In the genomic region with DNA sequence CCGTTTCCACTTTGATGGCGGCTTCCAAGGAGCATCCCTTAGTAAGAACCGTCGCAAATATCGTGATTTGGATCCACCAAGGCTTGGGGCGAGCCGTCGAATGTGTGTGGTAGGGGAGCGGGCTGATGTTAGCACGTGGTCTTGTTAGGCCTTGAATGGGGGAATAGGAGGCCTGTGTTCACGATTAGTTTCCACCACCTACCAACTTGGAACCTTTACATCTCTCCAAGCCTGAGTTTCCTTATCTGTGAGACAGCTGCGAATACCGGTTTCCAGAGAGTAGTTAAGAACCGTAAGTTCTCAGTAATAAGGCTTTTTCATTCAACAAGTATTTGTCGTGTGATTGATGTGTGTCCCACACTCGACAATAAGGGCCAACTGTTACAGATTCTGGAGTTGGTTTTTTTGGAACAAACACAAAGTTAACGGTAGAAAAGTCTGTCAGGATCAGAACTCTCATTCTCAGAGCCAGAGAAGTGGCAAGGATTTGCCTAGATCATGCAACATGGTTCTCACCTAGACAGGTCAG, we compare ENCODE assay signal across 8 cellular contexts. TPM values are rescaled to one million over a fixed set of nuclear protein-coding genes. Genes with fewer than 3 reads are reported as not detected.
DNase-seq lines count a peak whose midpoint lies in the region; ATAC-seq, FAIRE-seq and TF ChIP-seq lines count a peak whose summit lies in the region.

No MANE protein-coding gene starts in this region.

- H3K9me3 Mint-ChIP-seq in GM23338 = no peaks in the 10 kb centered on the region
- H3K9me3 Mint-ChIP-seq in activated naive CD4-positive, alpha-beta T cell treated with anti-CD3 and anti-CD28 coated beads, Interleukin-2, amount 50 U/mL, for 72 hours = peaks cover 0 to 4% of the 10 kb centered on the region in 2 donors

- intact Hi-C loops in A673 (cut with micrococcal nuclease; ENCODE audit: unreplicated experiment) = no loop called here

- H3K27ac ChIP-seq in A673 (ENCODE audit: low read depth, low read length, poor library complexity, severe bottlenecking) = peak overlapping the region; percentile 85
- 0 out of 2 replicates have a peak overlapping the region, but pooled peaks have one; percentile 11 for H3K27ac ChIP-seq in GM23338 (ENCODE audit: low read depth)
- peak overlapping the region; percentile 90 for H3K27ac ChIP-seq in keratinocyte (ENCODE audit: control insufficient read depth, insufficient read depth, low read length)
- peak overlapping the region; percentile 100 for H3K27ac ChIP-seq in subcutaneous abdominal adipose tissue (ENCODE audit: low read depth, low read length)

- POLR2A ChIA-PET in A673 (lab: Charles Lee; ENCODE audit: low non-redundant PET) = no interaction called here

- H3K4me1 ChIP-seq in A673 (ENCODE audit: insufficient read depth, low read length, poor library complexity, severe bottlenecking) = peaks cover 11% of the 10 kb centered on the region
- H3K4me1 ChIP-seq in GM23338 (ENCODE audit: insufficient read depth) = peaks cover 12% of the 10 kb centered on the region
- peaks cover 15% of the 10 kb centered on the region for H3K4me1 ChIP-seq in keratinocyte (ENCODE audit: control insufficient read depth, extremely low read depth, insufficient read depth, low read length)
- peaks cover 1 to 22% (median 18%) of the 10 kb centered on the region in 5 donors for H3K4me1 ChIP-seq in subcutaneous abdominal adipose tissue (ENCODE audit: control insufficient read depth in 5 of 5, insufficient read depth in 5 of 5, low read length in 5 of 5)

- H3K9ac ChIP-seq in keratinocyte (ENCODE audit: control insufficient read depth, extremely low read depth, insufficient read depth, low read length) (peak overlapping the region; percentile 90), subcutaneous abdominal adipose tissue (ENCODE audit: low read length in 5 of 5) (peak overlapping the region; percentile 16 to 97 (median 94))

- peaks cover 14% of the 10 kb centered on the region for H3K27me3 Mint-ChIP-seq in GM23338 (ENCODE audit: insufficient read depth, low read depth, poor library complexity)

- peaks cover 53% of the 10 kb centered on the region for H3K79me2 ChIP-seq in GM23338 (replicated peaks; ENCODE audit: insufficient read depth)
- peaks cover 39% of the 10 kb centered on the region for H3K79me2 ChIP-seq in keratinocyte (ENCODE audit: control insufficient read depth, insufficient read depth, low read length)

- H3K36me3 Mint-ChIP-seq in GM23338 (ENCODE audit: low read depth) = peaks cover 44% of the 10 kb centered on the region
- H3K36me3 Mint-ChIP-seq in activated naive CD4-positive, alpha-beta T cell treated with anti-CD3 and anti-CD28 coated beads, Interleukin-2, amount 50 U/mL, for 72 hours = peaks cover 27 to 28% of the 10 kb centered on the region in 2 donors

- peaks cover 23% of the 10 kb centered on the region; the same call in 1 of the 2 replicates for H4K20me1 ChIP-seq in GM23338 (replicated peaks; ENCODE audit: insufficient read depth)
- peaks cover 4% of the 10 kb centered on the region for H4K20me1 ChIP-seq in keratinocyte (ENCODE audit: control insufficient read depth, extremely low read depth, insufficient read depth, low read length)

- H3K4me3 Mint-ChIP-seq in GM23338 = peak overlapping the region; percentile 93

- H3K27me3 ChIP-seq in A673 (replicated peaks; ENCODE audit: insufficient read depth, low read depth, low read length, poor library complexity) (no peaks in the 10 kb centered on the region), GM23338 (ENCODE audit: insufficient read depth) (no peaks in the 10 kb centered on the region), keratinocyte (ENCODE audit: control insufficient read depth, extremely low read depth, insufficient read depth, low read length) (no peaks in the 10 kb centered on the region), subcutaneous abdominal adipose tissue (ENCODE audit: control insufficient read depth in 5 of 5, insufficient read depth in 4 of 5, low read length in 5 of 5) (no peaks in the 10 kb centered on the region)

- H3K4me3 ChIP-seq in A673 (ENCODE audit: low read depth, low read length, poor library complexity, severe bottlenecking) (peak overlapping the region; percentile 83), GM23338 (peak overlapping the region; percentile 93), keratinocyte (ENCODE audit: control insufficient read depth in 2 of 3, extremely low read depth in 1 of 3, insufficient read depth in 2 of 3, low read depth in 1 of 3, low read length in 3 of 3) (peak overlapping the region; percentile 86 to 96 (median 89)), subcutaneous abdominal adipose tissue (ENCODE audit: low read depth in 1 of 5, low read length in 5 of 5) (peak overlapping the region; percentile 83 to 97 (median 91))

- FAIRE-seq in keratinocyte (lab: Jason Lieb, UNC) = no peak

- H2AFZ ChIP-seq in GM23338 (no peak overlapping the region), keratinocyte (ENCODE audit: control insufficient read depth, low read length) (no peak overlapping the region)

- peaks cover 21% of the 10 kb centered on the region; the same call in 1 of the 2 replicates for H3F3A ChIP-seq in GM23338 (replicated peaks; ENCODE audit: low read depth)

- dilution Hi-C loops in keratinocyte (cut with MboI; ENCODE audit: extremely low pct_ligation_motif_present, low sequenced_read_pairs) = no loop called here

- CTCF ChIA-PET in A673 (lab: Charles Lee) = no interaction called here

- peaks cover 18% of the 10 kb centered on the region for H3K4me1 Mint-ChIP-seq in GM23338

- H3K9me2 ChIP-seq in GM23338 (ENCODE audit: insufficient read depth) = no peaks in the 10 kb centered on the region

- TSS peak; percentile 64 for BruUV-seq in A673 (replicated peaks; lab: Mats Ljungman, UMichigan)

- peak; percentile 54 for DNase-seq in A673 (ENCODE audit: low spot score)
- peak; percentile 38 for DNase-seq in GM23338 (ENCODE audit: low spot score)
- no peak for DNase-seq in activated naive CD4-positive, alpha-beta T cell treated with anti-CD3 and anti-CD28 coated beads, Interleukin-2, amount 50 U/mL, for 72 hours (ENCODE audit: low spot score in 2 of 2)
- DNase-seq in keratinocyte (ENCODE audit: low read depth, low spot score) = no peak

- H3K36me3 ChIP-seq in A673 (ENCODE audit: insufficient read depth, low read length, poor library complexity, severe bottlenecking) = peaks cover 29% of the 10 kb centered on the region
- peaks cover 31% of the 10 kb centered on the region for H3K36me3 ChIP-seq in GM23338 (ENCODE audit: insufficient read depth)
- peaks cover 14 to 19% of the 10 kb centered on the region in 2 experiments for H3K36me3 ChIP-seq in keratinocyte (ENCODE audit: control insufficient read depth in 2 of 2, extremely low read depth in 1 of 2, insufficient read depth in 2 of 2, low read length in 2 of 2)
- H3K36me3 ChIP-seq in subcutaneous abdominal adipose tissue (ENCODE audit: control insufficient read depth in 5 of 5, insufficient read depth in 5 of 5, low read length in 5 of 5) = peaks cover 9 to 31% (median 20%) of the 10 kb centered on the region in 5 donors

- peak overlapping the region; percentile 97 for H3K4me2 ChIP-seq in GM23338
- peak overlapping the region; percentile 79 for H3K4me2 ChIP-seq in keratinocyte (ENCODE audit: control insufficient read depth, extremely low read depth, insufficient read depth, low read depth, low read length)

- TF ChIP-seq CTCF in A673 (conservative IDR thresholded peaks at IDR 0.05; ENCODE audit: low read depth, low read length) (no peak), GM23338 (conservative IDR thresholded peaks at IDR 0.05; ENCODE audit: low read depth in 2 of 2) (no peak), keratinocyte (optimal IDR thresholded peaks at IDR 0.05 in 1 of 3, IDR thresholded peaks at IDR 0.05 in 1 of 3, conservative IDR thresholded peaks at IDR 0.05 in 1 of 3; ENCODE audit: extremely low read depth in 1 of 3, insufficient read depth in 2 of 3, low read length in 3 of 3) (no peak)

- H3K9me3 ChIP-seq in A673 (ENCODE audit: low read depth, low read length, poor library complexity, severe bottlenecking) = no peaks in the 10 kb centered on the region
- no peaks in the 10 kb centered on the region for H3K9me3 ChIP-seq in keratinocyte (ENCODE audit: control insufficient read depth, low read depth, low read length)
- no peaks in the 10 kb centered on the region for H3K9me3 ChIP-seq in subcutaneous abdominal adipose tissue (ENCODE audit: control insufficient read depth in 5 of 5, low read length in 5 of 5)

- peak; percentile 7 for ATAC-seq in GM23338
- ATAC-seq in activated naive CD4-positive, alpha-beta T cell treated with anti-CD3 and anti-CD28 coated beads, Interleukin-2, amount 50 U/mL, for 72 hours = no peak
- ATAC-seq in HG02981 (IDR thresholded peaks at IDR 0.05; ENCODE audit: unreplicated experiment) = no peak
- ATAC-seq in HG03457 (IDR thresholded peaks at IDR 0.05; ENCODE audit: unreplicated experiment) = no peak
- ATAC-seq in GM19328 (IDR thresholded peaks at IDR 0.05; ENCODE audit: unreplicated experiment) = no peak

- H3K9me1 ChIP-seq in keratinocyte (ENCODE audit: control insufficient read depth, extremely low read depth, insufficient read depth, low read length) = no peaks in the 10 kb centered on the region

- H3K27ac Mint-ChIP-seq in GM23338 = peak overlapping the region; percentile 98
- peak overlapping the region; percentile 84 to 91 for H3K27ac Mint-ChIP-seq in activated naive CD4-positive, alpha-beta T cell treated with anti-CD3 and anti-CD28 coated beads, Interleukin-2, amount 50 U/mL, for 72 hours

RNA-seq across cellular contexts. Expression of gene NUDC, which starts 0.7 kb away (rescaled TPM):
- total RNA-seq in A673 (2021) = 172 and 187 TPM in 2 replicates
- total RNA-seq in GM23338 (2014; rRNA removed; shearing (Covaris generic)) = 84.3 and 96.2 TPM in 2 replicates
- polyA plus RNA-seq in GM23338 (2016; fragmentation: Nextera tagmentation; extraction: Ambion mirVana) = 206 and 224 TPM in 2 replicates
- total RNA-seq in activated naive CD4-positive, alpha-beta T cell treated with anti-CD3 and anti-CD28 coated beads, Interleukin-2, amount 50 U/mL, for 72 hours = 10 to 100 TPM; 60.5 to 93.7 TPM
- polyA plus RNA-seq in keratinocyte = 27.4 to 89.5 TPM (median 57.3 TPM) in 3 replicates
- polyA plus RNA-seq in keratinocyte (2011; ENCODE audit: low read depth) = 73.4 TPM
- 49.6 and 68.7 TPM in 2 replicates for polyA plus RNA-seq in keratinocyte (2011; cell fraction: cytosol; rRNA removed)
- 64.9 and 70.7 TPM in 2 replicates for polyA plus RNA-seq in keratinocyte (2011; cell fraction: nucleus; rRNA removed)
- 64.7 and 132 TPM in 2 replicates for polyA plus RNA-seq in keratinocyte (2012; ENCODE audit: low replicate concordance)
- polyA minus RNA-seq in keratinocyte = 12.6 to 29.6 TPM (median 22.0 TPM) in 3 replicates
- 52.2 TPM for polyA minus RNA-seq in keratinocyte (2011; cell fraction: cytosol; rRNA and poly(A)+ RNA removed)
- 11.9 and 19.9 TPM in 2 replicates for polyA minus RNA-seq in keratinocyte (2011; cell fraction: nucleus; rRNA and poly(A)+ RNA removed)

RNA-seq across cellular contexts. Expression of gene NR0B2, which starts 8.5 kb away (rescaled TPM):
- not detected in 2 replicates for total RNA-seq in A673 (2021)
- not detected in 2 replicates for total RNA-seq in GM23338 (2014; rRNA removed; shearing (Covaris generic))
- polyA plus RNA-seq in GM23338 (2016; fragmentation: Nextera tagmentation; extraction: Ambion mirVana) (0.18 TPM in 1 of 2 replicates, not detected in the other), keratinocyte (not detected in 3 replicates)
- total RNA-seq in activated naive CD4-positive, alpha-beta T cell treated with anti-CD3 and anti-CD28 coated beads, Interleukin-2, amount 50 U/mL, for 72 hours = not detected
- polyA plus RNA-seq in keratinocyte (2011; ENCODE audit: low read depth) = not detected
- not detected in 2 replicates for polyA plus RNA-seq in keratinocyte (2011; cell fraction: cytosol; rRNA removed)
- not detected in 2 replicates for polyA plus RNA-seq in keratinocyte (2011; cell fraction: nucleus; rRNA removed)
- not detected in 2 replicates for polyA plus RNA-seq in keratinocyte (2012; ENCODE audit: low replicate concordance)
- not detected in 3 replicates for polyA minus RNA-seq in keratinocyte
- not detected for polyA minus RNA-seq in keratinocyte (2011; cell fraction: cytosol; rRNA and poly(A)+ RNA removed)
- not detected in 2 replicates for polyA minus RNA-seq in keratinocyte (2011; cell fraction: nucleus; rRNA and poly(A)+ RNA removed)

RNA-seq across cellular contexts. Expression of gene GPATCH3, which starts 22.0 kb away (rescaled TPM):
- total RNA-seq in A673 (2021) = 17.5 and 19.5 TPM in 2 replicates
- total RNA-seq in GM23338 (2014; rRNA removed; shearing (Covaris generic)) = 10.5 and 15.6 TPM in 2 replicates
- polyA plus RNA-seq in GM23338 (2016; fragmentation: Nextera tagmentation; extraction: Ambion mirVana) (9.8 and 13.0 TPM in 2 replicates), keratinocyte (5.7 to 7.3 TPM (median 7.1 TPM) in 3 replicates)
- 10 to 100 TPM; 11.7 to 13.2 TPM for total RNA-seq in activated naive CD4-positive, alpha-beta T cell treated with anti-CD3 and anti-CD28 coated beads, Interleukin-2, amount 50 U/mL, for 72 hours
- 6.3 TPM for polyA plus RNA-seq in keratinocyte (2011; ENCODE audit: low read depth)
- 5.1 and 7.5 TPM in 2 replicates for polyA plus RNA-seq in keratinocyte (2011; cell fraction: cytosol; rRNA removed)
- 12.7 and 12.8 TPM in 2 replicates for polyA plus RNA-seq in keratinocyte (2011; cell fraction: nucleus; rRNA removed)
- polyA plus RNA-seq in keratinocyte (2012; ENCODE audit: low replicate concordance) = 6.6 and 9.6 TPM in 2 replicates
- polyA minus RNA-seq in keratinocyte = 4.5 to 7.8 TPM (median 5.2 TPM) in 3 replicates
- polyA minus RNA-seq in keratinocyte (2011; cell fraction: cytosol; rRNA and poly(A)+ RNA removed) = 5.9 TPM
- polyA minus RNA-seq in keratinocyte (2011; cell fraction: nucleus; rRNA and poly(A)+ RNA removed) = 5.4 and 7.7 TPM in 2 replicates

RNA-seq across cellular contexts. Expression of gene GPN2, which starts 32.2 kb away (rescaled TPM):
- 40.8 and 41.4 TPM in 2 replicates for total RNA-seq in A673 (2021)
- 10.1 and 13.8 TPM in 2 replicates for total RNA-seq in GM23338 (2014; rRNA removed; shearing (Covaris generic))
- 18.2 and 19.4 TPM in 2 replicates for polyA plus RNA-seq in GM23338 (2016; fragmentation: Nextera tagmentation; extraction: Ambion mirVana)
- 10 to 100 TPM; 29.5 to 56.1 TPM for total RNA-seq in activated naive CD4-positive, alpha-beta T cell treated with anti-CD3 and anti-CD28 coated beads, Interleukin-2, amount 50 U/mL, for 72 hours
- 31.9 to 43.7 TPM (median 37.2 TPM) in 3 replicates for polyA plus RNA-seq in keratinocyte
- 8.2 TPM for polyA plus RNA-seq in keratinocyte (2011; ENCODE audit: low read depth)
- polyA plus RNA-seq in keratinocyte (2011; cell fraction: cytosol; rRNA removed) = 31.2 and 33.2 TPM in 2 replicates
- 29.8 and 42.6 TPM in 2 replicates for polyA plus RNA-seq in keratinocyte (2011; cell fraction: nucleus; rRNA removed)
- polyA plus RNA-seq in keratinocyte (2012; ENCODE audit: low replicate concordance) = 15.2 and 33.1 TPM in 2 replicates
- polyA minus RNA-seq in keratinocyte = 32.8 to 56.8 TPM (median 45.6 TPM) in 3 replicates
- 17.3 TPM for polyA minus RNA-seq in keratinocyte (2011; cell fraction: cytosol; rRNA and poly(A)+ RNA removed)
- 19.7 and 26.1 TPM in 2 replicates for polyA minus RNA-seq in keratinocyte (2011; cell fraction: nucleus; rRNA and poly(A)+ RNA removed)

RNA-seq across cellular contexts. Expression of gene KDF1, which starts 38.0 kb away (rescaled TPM):
- total RNA-seq in A673 (2021) = not detected in 2 replicates
- total RNA-seq in GM23338 (2014; rRNA removed; shearing (Covaris generic)) = 18.0 and 21.1 TPM in 2 replicates
- polyA plus RNA-seq in GM23338 (2016; fragmentation: Nextera tagmentation; extraction: Ambion mirVana) (13.6 and 17.4 TPM in 2 replicates), keratinocyte (13.8 to 21.3 TPM (median 16.1 TPM) in 3 replicates)
- total RNA-seq in activated naive CD4-positive, alpha-beta T cell treated with anti-CD3 and anti-CD28 coated beads, Interleukin-2, amount 50 U/mL, for 72 hours = under 1 TPM in 1 of 2 donors, not detected in 1; 0.27 TPM
- polyA plus RNA-seq in keratinocyte (2011; ENCODE audit: low read depth) = 3.1 TPM
- 19.3 and 28.3 TPM in 2 replicates for polyA plus RNA-seq in keratinocyte (2011; cell fraction: cytosol; rRNA removed)
- 16.9 and 24.1 TPM in 2 replicates for polyA plus RNA-seq in keratinocyte (2011; cell fraction: nucleus; rRNA removed)
- polyA plus RNA-seq in keratinocyte (2012; ENCODE audit: low replicate concordance) = 16.6 and 21.5 TPM in 2 replicates
- 23.5 to 55.7 TPM (median 25.5 TPM) in 3 replicates for polyA minus RNA-seq in keratinocyte
- 33.6 TPM for polyA minus RNA-seq in keratinocyte (2011; cell fraction: cytosol; rRNA and poly(A)+ RNA removed)
- polyA minus RNA-seq in keratinocyte (2011; cell fraction: nucleus; rRNA and poly(A)+ RNA removed) = 9.9 and 12.5 TPM in 2 replicates

Comparison
In these comparisons a context has a peak if more than half of its experiments do, and no peak if none do; other contexts are left out.
1. DNase-seq: peak in A673 (single experiment) and GM23338 (single experiment); none in activated naive CD4-positive, alpha-beta T cell treated with anti-CD3 and anti-CD28 coated beads, Interleukin-2, amount 50 U/mL, for 72 hours (0 of 2) and keratinocyte (single experiment).
2. H3K27ac ChIP-seq: peak in every context shown above with its lines; median percentile 100 in subcutaneous abdominal adipose tissue; 90 in keratinocyte; 85 in A673; 11 in GM23338.
3. Peak in every context shown above with its lines, with median percentiles within 50 percentile points of each other: H3K4me3 ChIP-seq.